6 cellular contexts compared by ENCODE assay signal in genomic region chr19:5621945-5622464, GRCh38. TPM values are rescaled to one million over a fixed set of nuclear protein-coding genes. Genes with fewer than 3 reads are reported as not detected.
DNase-seq lines count a peak whose midpoint lies in the region; ATAC-seq and TF ChIP-seq lines count a peak whose summit lies in the region.

No MANE protein-coding gene starts in this region.

- H3K27me3 ChIP-seq in BE2C, result no peaks in the 10 kb centered on the region
- H3K27me3 ChIP-seq in RWPE2 (ENCODE audit: insufficient read depth, poor library complexity, severe bottlenecking), result no peaks in the 10 kb centered on the region
- H3K27me3 ChIP-seq in spleen (replicated peaks in 1 of 7), result no peaks in the 10 kb centered on the region

- no peak for TF ChIP-seq POLR2A in spleen (IDR thresholded peaks at IDR 0.05)

- 0 to 1% (median 0%) methylated on average over 29 to 35 of the region's 35 CpGs for WGBS in spleen, 5 donors

- TF ChIP-seq CTCF in BE2C (IDR thresholded peaks at IDR 0.05; ENCODE audit: low read depth, low read length), result no peak
- no peak for TF ChIP-seq CTCF in RWPE2 (IDR thresholded peaks at IDR 0.05; ENCODE audit: poor library complexity, severe bottlenecking)
- no peak for TF ChIP-seq CTCF in epithelial cell of proximal tubule (conservative IDR thresholded peaks at IDR 0.05; ENCODE audit: low read depth, low read length)
- no peak for TF ChIP-seq CTCF in spleen (IDR thresholded peaks at IDR 0.05 in 8 of 11, conservative IDR thresholded peaks at IDR 0.05 in 3 of 11)

- H3K27ac ChIP-seq in RWPE2 (ENCODE audit: poor library complexity, severe bottlenecking) (peak overlapping the region; percentile 49), spleen (peak overlapping the region; percentile 82 to 99 (median 96))

- 0 out of 2 replicates have a peak, but pooled peaks cover 3% of the 10 kb centered on the region for H3K4me1 ChIP-seq in BE2C
- peaks cover 20% of the 10 kb centered on the region for H3K4me1 ChIP-seq in RWPE2 (ENCODE audit: insufficient read depth, poor library complexity, severe bottlenecking)
- peaks cover 59 to 86% (median 78%) of the 10 kb centered on the region in 6 donors for H3K4me1 ChIP-seq in spleen

- H3K36me3 ChIP-seq in BE2C, result peaks cover 67% of the 10 kb centered on the region
- H3K36me3 ChIP-seq in RWPE2 (ENCODE audit: low read depth), result peaks cover 70% of the 10 kb centered on the region
- peaks cover 0 to 66% (median 42%) of the 10 kb centered on the region in 6 donors for H3K36me3 ChIP-seq in spleen

- H3K9me3 ChIP-seq in BE2C (no peaks in the 10 kb centered on the region), RWPE2 (ENCODE audit: severe bottlenecking) (no peaks in the 10 kb centered on the region), spleen (no peaks in the 10 kb centered on the region)

- ATAC-seq in RWPE2 (ENCODE audit: low read depth), result no peak

- DNase-seq in BE2C (peak; percentile 36), RWPE2 (ENCODE audit: low spot score) (no peak), epithelial cell of proximal tubule (ENCODE audit: low read depth) (no peak), spleen (no peak), AML-193 (lab: John Stamatoyannopoulos, UW) (no peak), HCEC 1CT (no peak)

- intact Hi-C loops in spleen (cut with DNase I; ENCODE audit: low total_unique reads), result loop anchor here (10.0 kb wide), 1 partner anchor 53 kb away; no protein-coding TSS in a partner anchor

- H3K4me3 ChIP-seq in BE2C (ENCODE audit: low read depth, low read length) (peak overlapping the region; percentile 100), RWPE2 (ENCODE audit: severe bottlenecking) (peak overlapping the region; percentile 84), epithelial cell of proximal tubule (ENCODE audit: low read depth, low read length) (peak overlapping the region; percentile 97), spleen (peak overlapping the region; percentile 85 to 99 (median 91))

RNA-seq across cellular contexts. Expression of gene SAFB2, which starts 0.6 kb away (rescaled TPM):
- 327 TPM for polyA plus RNA-seq in BE2C (2012; ENCODE audit: insufficient read depth, insufficient read length, low read depth)
- total RNA-seq in epithelial cell of proximal tubule (17.6 and 20.5 TPM in 2 replicates), spleen (100 to 1,000 TPM in 6 of 7 donors, 10 to 100 TPM in 1; 73.4 to 146 (median 117) TPM)
- polyA plus RNA-seq in spleen, result 10 to 100 TPM; 34.8 to 90.6 (median 60.1) TPM

RNA-seq across cellular contexts. Expression of gene SAFB, which starts 0.9 kb away (rescaled TPM):
- polyA plus RNA-seq in BE2C (2012; ENCODE audit: insufficient read depth, insufficient read length, low read depth), result 213 TPM
- total RNA-seq in epithelial cell of proximal tubule (58.6 and 65.6 TPM in 2 replicates), spleen (100 to 1,000 TPM in 5 of 7 donors, 10 to 100 TPM in 2; 94.5 to 161 (median 112) TPM)
- polyA plus RNA-seq in spleen, result 10 to 100 TPM; 41.7 to 70.0 (median 64.8) TPM

RNA-seq across cellular contexts. Expression of gene TINCR, which starts 54.3 kb away (rescaled TPM):
- polyA plus RNA-seq in BE2C (2012; ENCODE audit: insufficient read depth, insufficient read length, low read depth), result 0.54 TPM
- total RNA-seq in epithelial cell of proximal tubule (0.36 TPM in 1 of 2 replicates, not detected in the other), spleen (under 1 TPM in 5 of 7 donors, not detected in 2; 0.26 to 0.73 (median 0.27) TPM)
- polyA plus RNA-seq in spleen, result under 1 TPM; 0.05 to 0.10 (median 0.09) TPM

RNA-seq across cellular contexts. Expression of gene MICOS13, which starts 58.3 kb away (rescaled TPM):
- 300 TPM for polyA plus RNA-seq in BE2C (2012; ENCODE audit: insufficient read depth, insufficient read length, low read depth)
- total RNA-seq in epithelial cell of proximal tubule (61.2 and 67.6 TPM in 2 replicates), spleen (10 to 100 TPM; 15.7 to 41.0 (median 36.8) TPM)
- 10 to 100 TPM; 71.0 to 89.5 (median 78.0) TPM for polyA plus RNA-seq in spleen

RNA-seq across cellular contexts. Expression of gene HSD11B1L, which starts 58.8 kb away (rescaled TPM):
- 12.8 TPM for polyA plus RNA-seq in BE2C (2012; ENCODE audit: insufficient read depth, insufficient read length, low read depth)
- 4.3 and 13.5 TPM in 2 replicates for total RNA-seq in epithelial cell of proximal tubule
- total RNA-seq in spleen, result 1 to 10 TPM; 1.9 to 8.8 (median 3.1) TPM
- 1 to 10 TPM; 3.3 to 5.5 (median 3.8) TPM for polyA plus RNA-seq in spleen
